Comparison of ENCODE assay signal across 8 cellular contexts in genomic region chr1:166875734-166876539, GRCh38. TPM values are rescaled to one million over a fixed set of nuclear protein-coding genes. Genes with fewer than 3 reads are reported as not detected.
A peak's percentile ranks its signal among the peaks of the same experiment; 100 is the strongest.
DNase-seq lines count a peak whose midpoint lies in the region; ATAC-seq and TF ChIP-seq lines count a peak whose summit lies in the region.

TADA1 (minus strand) TSS chr1:166876264; CDS start chr1:166876233, 31 bp downstream.

- H3K9ac ChIP-seq in IMR-90 (ENCODE audit: low read depth, low read length), result peak within 1 kb of the TSS; percentile 70

- intact Hi-C loops in IMR-90 (cut with micrococcal nuclease), result no loop called here

- POLR2A ChIA-PET in IMR-90 (lab: Charles Lee; ENCODE audit: unreplicated experiment), result interaction anchor here (0.6 kb wide), 1 partner anchor 37 kb away, joined by 3 read pairs; the partner anchor contains the start of gene POGK

- peak within 1 kb of the TSS; percentile 79 for H2AK9ac ChIP-seq in IMR-90 (replicated peaks; ENCODE audit: low read depth, low read length, poor library complexity)

- no peaks in the 10 kb centered on the region; the same call in 1 of the 2 replicates for H3K36me3 ChIP-seq in IMR-90 (ENCODE audit: control insufficient read depth, insufficient read depth, low read length)

- H3K18ac ChIP-seq in IMR-90 (ENCODE audit: low read depth, low read length), result peak within 1 kb of the TSS; percentile 47; the same call in 1 of the 2 replicates

- no peak within 1 kb of the TSS for H2BK20ac ChIP-seq in IMR-90 (ENCODE audit: low read depth, low read length)

- peak within 1 kb of the TSS; percentile 84 for H4K91ac ChIP-seq in IMR-90 (ENCODE audit: insufficient read depth, low read depth, low read length)

- DNase-seq in DMS 273 treated with DMSO at 0.1 percent for 48 hours (lab: John Stamatoyannopoulos, UW), result peak; percentile 99
- DNase-seq in IMR-90, result peak; percentile 96
- peak; percentile 99 for DNase-seq in OCI-M1 (lab: John Stamatoyannopoulos, UW)
- peak; percentile 98 for DNase-seq in activated T-cell treated with anti-CD3 and anti-CD28 coated beads for 24 hours (ENCODE audit: low read depth)
- DNase-seq in epidermal melanocyte (ENCODE audit: insufficient read length, low spot score), result peak; percentile 81
- DNase-seq in middle frontal gyrus (ENCODE audit: extremely low spot score, low spot score), result peak; percentile 94
- DNase-seq in stimulated activated CD8-positive, alpha-beta memory T cell treated with anti-CD3 and anti-CD28 coated beads, Interleukin-2, amount 100 ng/mL, for 48 hours (ENCODE audit: low read depth in 2 of 2), result peak; percentile 96 to 97

- peaks cover 21 to 30% of the 10 kb centered on the region in 2 experiments for H3K79me1 ChIP-seq in IMR-90 (ENCODE audit: low read depth in 1 of 2, low read length in 2 of 2)

- no peak for TF ChIP-seq POLR2A in IMR-90 (IDR thresholded peaks at IDR 0.05; ENCODE audit: low read depth, low read length)

- peak within 1 kb of the TSS; percentile 62 for H4K5ac ChIP-seq in IMR-90 (ENCODE audit: low read depth, low read length)

- H3K27me3 ChIP-seq in IMR-90 (ENCODE audit: control insufficient read depth, insufficient read depth, low read length), result no peaks in the 10 kb centered on the region; the same call in 1 of the 2 replicates

- H3K4me2 ChIP-seq in IMR-90 (ENCODE audit: low read depth, low read length), result peak within 1 kb of the TSS; percentile 83

- peak within 1 kb of the TSS; percentile 82 for H3K14ac ChIP-seq in IMR-90 (replicated peaks; ENCODE audit: low read depth, low read length)

- peak within 1 kb of the TSS; percentile 96 for H2AFZ ChIP-seq in IMR-90 (replicated peaks; ENCODE audit: low read length, poor library complexity)

- no peak for TF ChIP-seq RAD21 in IMR-90 (IDR thresholded peaks at IDR 0.05; ENCODE audit: low read length)

- H3K56ac ChIP-seq in IMR-90 (ENCODE audit: extremely low read depth, insufficient read depth, low read length), result peak within 1 kb of the TSS; percentile 38; the same call in 1 of the 2 replicates

- H3K4me1 ChIP-seq in IMR-90 (ENCODE audit: control insufficient read depth, insufficient read depth, low read length), result peaks cover 2% of the 10 kb centered on the region; the same call in 1 of the 2 replicates

- no peak within 1 kb of the TSS; the same call in 1 of the 2 replicates for H2AK5ac ChIP-seq in IMR-90 (ENCODE audit: low read depth, low read length)

- peak; percentile 92 for ATAC-seq in GM21528 (IDR thresholded peaks at IDR 0.05; ENCODE audit: low FRiP score, unreplicated experiment)
- peak; percentile 95 for ATAC-seq in IMR-90 (ENCODE audit: low read depth)

- CTCF ChIA-PET in IMR-90 (lab: Yijun Ruan, JAX), result interaction anchor here (0.7 to 1.7 kb wide), 5 partner anchors 11 to 183 kb away, joined by 3 to 4 read pairs (median 3); no protein-coding TSS in a partner anchor

- WGBS in IMR-90 (ENCODE audit: extremely low coverage in 2 of 2, insufficient read length in 1 of 2), 2 experiments, result 0% methylated on average over 39 of the region's 84 CpGs; no CpG with 5 or more reads in 1 of the 2 experiments

- no peaks in the 10 kb centered on the region for H3K9me3 ChIP-seq in IMR-90 (ENCODE audit: control insufficient read depth, insufficient read depth, low read length)

- H2BK5ac ChIP-seq in IMR-90 (ENCODE audit: low read depth, low read length, poor library complexity, severe bottlenecking), result peak within 1 kb of the TSS; percentile 40

- peak within 1 kb of the TSS; percentile 88 for H3K4me3 ChIP-seq in IMR-90 (ENCODE audit: insufficient read depth, low read depth, low read length)

- no peak within 1 kb of the TSS for H2BK120ac ChIP-seq in IMR-90 (ENCODE audit: low read depth, low read length)

- peak within 1 kb of the TSS; percentile 81 for H3K23ac ChIP-seq in IMR-90 (ENCODE audit: low read depth, low read length)

- no peak within 1 kb of the TSS for H2BK15ac ChIP-seq in IMR-90 (ENCODE audit: low read depth, low read length)

- TF ChIP-seq CTCF in IMR-90 (conservative IDR thresholded peaks at IDR 0.05; ENCODE audit: low read depth, low read length), result no peak

- BruUV-seq in IMR-90 (replicated peaks; lab: Mats Ljungman, UMichigan), result no TSS peak

- H3K9me1 ChIP-seq in IMR-90 (ENCODE audit: insufficient read depth, low read length), result peaks cover 5% of the 10 kb centered on the region; the same call in 1 of the 2 replicates

- peak within 1 kb of the TSS; percentile 79 for H3K27ac ChIP-seq in IMR-90 (ENCODE audit: insufficient read depth, low read length)

- H3K4ac ChIP-seq in IMR-90 (ENCODE audit: low read depth, low read length), result peak within 1 kb of the TSS; percentile 73

- H4K8ac ChIP-seq in IMR-90 (ENCODE audit: low read depth in 2 of 2, low read length in 2 of 2), result peak within 1 kb of the TSS in 1 of 2 experiments; percentile 89; a peak in 2 of 4 replicates

- in situ Hi-C loops in IMR-90 (cut with MboI; ENCODE audit: low sequenced_read_pairs), result no loop called here

- dilution Hi-C loops in IMR-90 (cut with HindIII; ENCODE audit: low sequenced_read_pairs, unreplicated experiment), result no loop called here

- no peaks in the 10 kb centered on the region; the same call in 1 of the 2 replicates for H4K20me1 ChIP-seq in IMR-90 (ENCODE audit: insufficient read depth, low read length)

TF ChIP-seq in IMR-90, 13 proteins besides CTCF, POLR2A, EP300 and RAD21:
- TF ChIP-seq MAFK (IDR thresholded peaks at IDR 0.05; ENCODE audit: low read depth, low read length) (no peak), CEBPB (IDR thresholded peaks at IDR 0.05; ENCODE audit: low read depth, low read length) (no peak), ELK1 (IDR thresholded peaks at IDR 0.05; ENCODE audit: borderline replicate concordance, low read depth, low read length) (no peak), MXI1 (IDR thresholded peaks at IDR 0.05; ENCODE audit: borderline replicate concordance, low read depth, low read length) (no peak), USF2 (IDR thresholded peaks at IDR 0.05; ENCODE audit: low read depth, low read length) (peak; percentile 95), NFE2L2 (IDR thresholded peaks at IDR 0.05; ENCODE audit: low read depth, low read length) (no peak), MAZ (IDR thresholded peaks at IDR 0.05; ENCODE audit: borderline replicate concordance, low read depth, low read length) (peak; percentile 98), SMC3 (IDR thresholded peaks at IDR 0.05; ENCODE audit: low read depth, low read length) (peak; percentile 1; the same call in 1 of the 2 replicates), FOS (IDR thresholded peaks at IDR 0.05; ENCODE audit: low read depth, low read length) (no peak), RFX5 (IDR thresholded peaks at IDR 0.05; ENCODE audit: low read depth, low read length) (no peak), BHLHE40 (IDR thresholded peaks at IDR 0.05; ENCODE audit: low read depth, low read length) (peak; percentile 72), CHD1 (IDR thresholded peaks at IDR 0.05; ENCODE audit: low read depth, low read length) (no peak), RCOR1 (IDR thresholded peaks at IDR 0.05; ENCODE audit: insufficient replicate concordance, low read length) (no peak)

RNA-seq across cellular contexts. Expression of gene TADA1, which starts in this region (rescaled TPM):
- 16.4 and 16.8 TPM in 2 replicates for total RNA-seq in IMR-90 (2012; rRNA removed)
- 8.2 and 8.4 TPM in 2 replicates for polyA plus RNA-seq in IMR-90 (2012; rRNA removed)
- polyA plus RNA-seq in IMR-90 (2012; cell fraction: cytosol; rRNA removed), result 2.2 and 3.5 TPM in 2 replicates
- polyA plus RNA-seq in IMR-90 (2012; cell fraction: nucleus; rRNA removed; ENCODE audit: low replicate concordance), result 1.9 and 10.5 TPM in 2 replicates

Comparison
In these comparisons a context has a peak if more than half of its experiments do, and no peak if none do; other contexts are left out.
1. Peak in every context shown above with its lines: DNase-seq, ATAC-seq, H3K4me3 ChIP-seq and H3K27ac ChIP-seq.